1 cellular context compared by ENCODE assay signal in the genomic region with DNA sequence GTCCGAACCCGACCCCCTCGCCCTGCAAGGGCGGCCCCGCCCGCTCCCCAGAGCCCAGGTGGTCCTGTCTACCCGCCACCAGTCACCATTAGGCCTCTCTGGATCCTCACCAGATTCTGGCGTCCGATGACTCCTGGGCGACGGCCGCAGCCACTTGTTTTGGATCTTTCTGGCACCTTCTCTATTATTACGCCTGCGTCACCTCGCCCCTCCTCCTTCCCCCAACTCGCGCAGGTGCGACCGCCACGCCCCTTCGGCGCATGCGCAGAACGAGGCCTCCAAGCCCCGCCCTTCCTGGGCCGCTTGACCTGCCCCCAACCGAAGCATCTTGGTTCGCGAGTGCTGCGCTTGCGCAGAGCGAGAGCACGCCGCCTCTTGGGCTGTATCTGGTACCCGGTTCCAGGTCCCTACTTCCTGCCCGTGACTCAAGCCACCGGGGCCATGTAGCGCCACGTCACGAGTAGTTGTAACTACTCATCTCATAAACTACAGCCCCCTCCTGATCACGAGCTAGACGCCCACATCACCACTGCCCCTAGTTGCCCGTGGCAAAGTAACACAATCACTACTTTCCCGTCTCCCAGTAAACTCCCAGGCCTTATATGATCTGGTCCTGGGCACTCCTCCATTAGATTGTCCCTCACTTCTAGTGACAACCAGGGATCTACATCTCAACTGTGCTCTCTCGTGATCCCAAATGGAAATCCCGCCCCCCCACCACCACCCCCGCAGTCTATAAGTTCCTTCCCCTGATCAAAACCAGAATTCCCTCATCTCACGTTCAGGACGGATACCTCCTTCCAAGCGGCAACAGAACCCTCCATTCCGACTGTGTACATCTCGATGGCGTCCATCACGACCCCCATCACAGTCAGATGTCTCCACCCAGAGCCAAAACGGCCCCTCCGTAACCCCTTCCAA.
TF ChIP-seq lines count a peak whose summit lies in the region.

A gene with protein sequence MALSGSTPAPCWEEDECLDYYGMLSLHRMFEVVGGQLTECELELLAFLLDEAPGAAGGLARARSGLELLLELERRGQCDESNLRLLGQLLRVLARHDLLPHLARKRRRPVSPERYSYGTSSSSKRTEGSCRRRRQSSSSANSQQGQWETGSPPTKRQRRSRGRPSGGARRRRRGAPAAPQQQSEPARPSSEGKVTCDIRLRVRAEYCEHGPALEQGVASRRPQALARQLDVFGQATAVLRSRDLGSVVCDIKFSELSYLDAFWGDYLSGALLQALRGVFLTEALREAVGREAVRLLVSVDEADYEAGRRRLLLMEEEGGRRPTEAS (minus strand): TSS at position 156 of the 921 bp plus-strand sequence. CDS start 670 bp downstream, outside the sequence.

TF ChIP-seq in HepG2, 621 proteins besides CTCF, POLR2A, EP300 and RAD21 (continued from another document and continues in another):
- TF ChIP-seq, protein P1, sequence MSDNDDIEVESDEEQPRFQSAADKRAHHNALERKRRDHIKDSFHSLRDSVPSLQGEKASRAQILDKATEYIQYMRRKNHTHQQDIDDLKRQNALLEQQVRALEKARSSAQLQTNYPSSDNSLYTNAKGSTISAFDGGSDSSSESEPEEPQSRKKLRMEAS (IDR thresholded peaks at IDR 0.05) = peak; percentile 73; the same call in 1 of the 2 replicates
- TF ChIP-seq PAX8 (CRISPR knock-in tag; IDR thresholded peaks at IDR 0.05; ENCODE audit: borderline replicate concordance) = no peak
- no peak for TF ChIP-seq ZNF207 (IDR thresholded peaks at IDR 0.05; ENCODE audit: borderline replicate concordance)
- TF ChIP-seq SRSF9 (IDR thresholded peaks at IDR 0.05; ENCODE audit: borderline replicate concordance, insufficient read depth, low read depth, low read length, poor library complexity, severe bottlenecking) = no peak
- no peak for TF ChIP-seq SMAD1 (CRISPR knock-in tag; IDR thresholded peaks at IDR 0.05; ENCODE audit: borderline replicate concordance, low read depth)
- TF ChIP-seq PITX1 (CRISPR knock-in tag; IDR thresholded peaks at IDR 0.05) = no peak; the same call in 1 of the 2 replicates
- no peak for TF ChIP-seq NAIF1 (CRISPR knock-in tag; IDR thresholded peaks at IDR 0.05; ENCODE audit: borderline replicate concordance)
- no peak for TF ChIP-seq ZNF597 (CRISPR knock-in tag; IDR thresholded peaks at IDR 0.05)
- TF ChIP-seq PCBP2 (optimal IDR thresholded peaks at IDR 0.05; ENCODE audit: low read depth, low read length, poor library complexity, severe bottlenecking) = no peak
- no peak for TF ChIP-seq ZNF343 (CRISPR knock-in tag; IDR thresholded peaks at IDR 0.05)
- no peak for TF ChIP-seq ZNF780A (CRISPR knock-in tag; IDR thresholded peaks at IDR 0.05)
- 0 out of 2 replicates have a peak, but pooled peaks have one; percentile 29 for TF ChIP-seq KLF12 (CRISPR knock-in tag; IDR thresholded peaks at IDR 0.05; ENCODE audit: borderline replicate concordance)
- no peak for TF ChIP-seq ZNF747 (CRISPR knock-in tag; IDR thresholded peaks at IDR 0.05; ENCODE audit: borderline replicate concordance)
- no peak for TF ChIP-seq ZBTB43 (CRISPR knock-in tag; conservative IDR thresholded peaks at IDR 0.05)
- peak; percentile 47; the same call in 1 of the 2 replicates for TF ChIP-seq ZC3H4 (CRISPR knock-in tag; IDR thresholded peaks at IDR 0.05; ENCODE audit: borderline replicate concordance)
- TF ChIP-seq, protein P2, sequence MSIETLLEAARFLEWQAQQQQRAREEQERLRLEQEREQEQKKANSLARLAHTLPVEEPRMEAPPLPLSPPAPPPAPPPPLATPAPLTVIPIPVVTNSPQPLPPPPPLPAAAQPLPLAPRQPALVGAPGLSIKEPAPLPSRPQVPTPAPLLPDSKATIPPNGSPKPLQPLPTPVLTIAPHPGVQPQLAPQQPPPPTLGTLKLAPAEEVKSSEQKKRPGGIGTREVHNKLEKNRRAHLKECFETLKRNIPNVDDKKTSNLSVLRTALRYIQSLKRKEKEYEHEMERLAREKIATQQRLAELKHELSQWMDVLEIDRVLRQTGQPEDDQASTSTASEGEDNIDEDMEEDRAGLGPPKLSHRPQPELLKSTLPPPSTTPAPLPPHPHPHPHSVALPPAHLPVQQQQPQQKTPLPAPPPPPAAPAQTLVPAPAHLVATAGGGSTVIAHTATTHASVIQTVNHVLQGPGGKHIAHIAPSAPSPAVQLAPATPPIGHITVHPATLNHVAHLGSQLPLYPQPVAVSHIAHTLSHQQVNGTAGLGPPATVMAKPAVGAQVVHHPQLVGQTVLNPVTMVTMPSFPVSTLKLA (IDR thresholded peaks at IDR 0.05) = peak; percentile 63
- TF ChIP-seq, protein P3, sequence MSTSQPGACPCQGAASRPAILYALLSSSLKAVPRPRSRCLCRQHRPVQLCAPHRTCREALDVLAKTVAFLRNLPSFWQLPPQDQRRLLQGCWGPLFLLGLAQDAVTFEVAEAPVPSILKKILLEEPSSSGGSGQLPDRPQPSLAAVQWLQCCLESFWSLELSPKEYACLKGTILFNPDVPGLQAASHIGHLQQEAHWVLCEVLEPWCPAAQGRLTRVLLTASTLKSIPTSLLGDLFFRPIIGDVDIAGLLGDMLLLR (CRISPR knock-in tag; IDR thresholded peaks at IDR 0.05) = no peak
- TF ChIP-seq REXO4 (CRISPR knock-in tag; IDR thresholded peaks at IDR 0.05; ENCODE audit: borderline replicate concordance) = no peak
- TF ChIP-seq JDP2 (CRISPR knock-in tag; IDR thresholded peaks at IDR 0.05; ENCODE audit: borderline replicate concordance) = no peak
- TF ChIP-seq RFX1 (IDR thresholded peaks at IDR 0.05) = no peak
- TF ChIP-seq ZNF567 (CRISPR knock-in tag; IDR thresholded peaks at IDR 0.05; ENCODE audit: borderline replicate concordance) = no peak
- peak; percentile 35; the same call in 1 of the 2 replicates for TF ChIP-seq PRDM15 (CRISPR knock-in tag; IDR thresholded peaks at IDR 0.05)
- TF ChIP-seq ZNF775 (CRISPR knock-in tag; IDR thresholded peaks at IDR 0.05; ENCODE audit: borderline replicate concordance) = no peak
- TF ChIP-seq ARID3A (IDR thresholded peaks at IDR 0.05; ENCODE audit: low read depth, low read length) = no peak
- 0 out of 2 replicates have a peak, but pooled peaks have one; percentile 39 for TF ChIP-seq ZNF232 (CRISPR knock-in tag; IDR thresholded peaks at IDR 0.05; ENCODE audit: borderline replicate concordance)
- TF ChIP-seq ZBTB8A (CRISPR knock-in tag; IDR thresholded peaks at IDR 0.05; ENCODE audit: borderline replicate concordance, low read depth) = no peak
- TF ChIP-seq, protein P4, sequence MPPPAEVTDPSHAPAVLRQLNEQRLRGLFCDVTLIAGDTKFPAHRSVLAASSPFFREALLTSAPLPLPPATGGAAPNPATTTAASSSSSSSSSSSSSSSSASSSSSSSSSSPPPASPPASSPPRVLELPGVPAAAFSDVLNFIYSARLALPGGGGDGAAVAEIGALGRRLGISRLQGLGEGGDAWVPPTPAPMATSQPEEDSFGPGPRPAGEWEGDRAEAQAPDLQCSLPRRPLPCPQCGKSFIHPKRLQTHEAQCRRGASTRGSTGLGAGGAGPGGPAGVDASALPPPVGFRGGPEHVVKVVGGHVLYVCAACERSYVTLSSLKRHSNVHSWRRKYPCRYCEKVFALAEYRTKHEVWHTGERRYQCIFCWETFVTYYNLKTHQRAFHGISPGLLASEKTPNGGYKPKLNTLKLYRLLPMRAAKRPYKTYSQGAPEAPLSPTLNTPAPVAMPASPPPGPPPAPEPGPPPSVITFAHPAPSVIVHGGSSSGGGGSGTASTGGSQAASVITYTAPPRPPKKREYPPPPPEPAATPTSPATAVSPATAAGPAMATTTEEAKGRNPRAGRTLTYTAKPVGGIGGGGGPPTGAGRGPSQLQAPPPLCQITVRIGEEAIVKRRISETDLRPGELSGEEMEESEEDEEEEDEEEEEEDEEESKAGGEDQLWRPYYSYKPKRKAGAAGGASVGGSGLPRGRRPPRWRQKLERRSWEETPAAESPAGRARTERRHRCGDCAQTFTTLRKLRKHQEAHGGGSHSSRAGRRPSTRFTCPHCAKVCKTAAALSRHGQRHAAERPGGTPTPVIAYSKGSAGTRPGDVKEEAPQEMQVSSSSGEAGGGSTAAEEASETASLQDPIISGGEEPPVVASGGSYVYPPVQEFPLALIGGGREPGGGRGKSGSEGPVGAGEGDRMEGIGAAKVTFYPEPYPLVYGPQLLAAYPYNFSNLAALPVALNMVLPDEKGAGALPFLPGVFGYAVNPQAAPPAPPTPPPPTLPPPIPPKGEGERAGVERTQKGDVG (CRISPR knock-in tag; IDR thresholded peaks at IDR 0.05; ENCODE audit: borderline replicate concordance) = 0 out of 2 replicates have a peak, but pooled peaks have one; percentile 27
- TF ChIP-seq SRF (IDR thresholded peaks at IDR 0.05; ENCODE audit: low read depth, low read length) = no peak
- TF ChIP-seq ETV6 (CRISPR knock-in tag; conservative IDR thresholded peaks at IDR 0.05) = no peak
- TF ChIP-seq, protein P5, sequence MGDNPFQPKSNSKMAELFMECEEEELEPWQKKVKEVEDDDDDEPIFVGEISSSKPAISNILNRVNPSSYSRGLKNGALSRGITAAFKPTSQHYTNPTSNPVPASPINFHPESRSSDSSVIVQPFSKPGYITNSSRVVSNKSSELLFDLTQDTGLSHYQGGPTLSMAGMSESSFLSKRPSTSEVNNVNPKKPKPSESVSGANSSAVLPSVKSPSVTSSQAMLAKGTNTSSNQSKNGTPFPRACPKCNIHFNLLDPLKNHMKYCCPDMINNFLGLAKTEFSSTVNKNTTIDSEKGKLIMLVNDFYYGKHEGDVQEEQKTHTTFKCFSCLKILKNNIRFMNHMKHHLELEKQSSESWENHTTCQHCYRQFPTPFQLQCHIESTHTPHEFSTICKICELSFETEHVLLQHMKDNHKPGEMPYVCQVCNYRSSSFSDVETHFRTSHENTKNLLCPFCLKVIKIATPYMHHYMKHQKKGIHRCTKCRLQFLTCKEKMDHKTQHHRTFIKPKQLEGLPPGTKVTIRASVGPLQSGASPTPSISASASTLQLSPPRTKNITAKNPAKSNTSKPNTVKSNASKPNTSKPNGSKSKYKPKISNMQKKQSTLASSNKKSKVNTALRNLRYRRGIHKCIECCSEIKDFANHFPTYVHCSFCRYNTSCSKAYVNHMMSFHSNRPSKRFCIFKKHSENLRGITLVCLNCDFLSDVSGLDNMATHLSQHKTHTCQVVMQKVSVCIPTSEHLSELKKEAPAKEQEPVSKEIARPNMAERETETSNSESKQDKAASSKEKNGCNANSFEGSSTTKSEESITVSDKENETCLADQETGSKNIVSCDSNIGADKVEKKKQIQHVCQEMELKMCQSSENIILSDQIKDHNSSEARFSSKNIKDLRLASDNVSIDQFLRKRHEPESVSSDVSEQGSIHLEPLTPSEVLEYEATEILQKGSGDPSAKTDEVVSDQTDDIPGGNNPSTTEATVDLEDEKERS (CRISPR knock-in tag; IDR thresholded peaks at IDR 0.05) = no peak
- peak; percentile 89; the same call in 1 of the 2 replicates for TF ChIP-seq GLI4 (CRISPR knock-in tag; IDR thresholded peaks at IDR 0.05; ENCODE audit: borderline replicate concordance)
- peak; percentile 41; the same call in 1 of the 2 replicates for TF ChIP-seq ZNF143 (CRISPR knock-in tag; IDR thresholded peaks at IDR 0.05)
- TF ChIP-seq RFX5 (IDR thresholded peaks at IDR 0.05; ENCODE audit: low read depth, low read length) = peak; percentile 21; the same call in 1 of the 2 replicates
- no peak for TF ChIP-seq EEA1 (CRISPR knock-in tag; IDR thresholded peaks at IDR 0.05; ENCODE audit: borderline replicate concordance)
